In the genomic region with DNA sequence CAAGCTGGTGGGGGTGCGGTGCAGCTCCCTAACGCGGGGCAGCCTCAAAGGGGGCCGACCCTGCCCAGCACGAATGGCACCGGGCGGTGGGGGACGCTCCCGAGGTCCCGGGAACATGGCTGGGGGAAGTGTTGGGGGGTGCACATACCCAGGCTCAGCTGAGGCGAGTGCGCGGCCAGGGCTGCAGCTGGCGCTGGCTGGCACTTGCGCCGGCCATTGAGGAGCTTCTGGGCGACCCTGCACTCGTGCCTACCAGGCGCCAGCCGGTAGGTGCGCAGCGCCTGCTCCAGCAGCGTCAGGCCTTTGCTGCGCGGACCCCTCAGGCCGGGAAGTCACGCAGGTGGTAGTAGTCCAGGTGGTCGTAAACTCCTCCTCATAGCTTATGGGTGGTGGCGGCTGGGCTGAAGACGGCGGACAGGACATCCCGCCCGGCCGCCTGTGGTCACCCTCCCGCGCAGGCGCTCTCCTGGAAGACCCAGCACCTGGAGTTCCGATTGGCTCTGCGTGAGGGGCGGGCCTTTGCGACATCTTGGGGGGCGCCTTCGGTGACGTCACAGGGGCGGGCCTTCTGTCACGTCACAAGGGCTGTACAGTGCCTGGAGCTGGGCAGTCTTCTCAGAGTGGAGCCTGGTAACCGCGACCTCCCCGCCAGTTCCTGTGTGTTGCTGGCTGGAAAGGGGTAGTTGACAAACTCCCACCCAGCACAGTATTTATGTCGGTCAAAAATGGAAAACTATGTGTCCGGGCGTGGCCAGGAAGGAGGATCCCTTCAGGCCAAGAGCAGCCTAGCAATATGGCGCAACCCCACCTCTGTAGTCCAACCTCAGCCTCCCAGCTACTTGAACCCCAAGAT, we compare ENCODE assay signal across 8 cellular contexts.
DNase-seq lines count a peak whose midpoint lies in the region; ATAC-seq, FAIRE-seq and TF ChIP-seq lines count a peak whose summit lies in the region.
"Not testable (repeated sequence)": the region's sequence is repeated elsewhere in the genome, so short reads cannot be mapped to it uniquely, and the experiment has no call there.

No MANE protein-coding gene starts in this region.

- H3K79me2 ChIP-seq in H1 (ENCODE audit: control insufficient read depth in 1 of 2, insufficient read depth in 2 of 2, low read length in 2 of 2); mesendoderm (ENCODE audit: control insufficient read depth, insufficient read depth, low read length): not testable (repeated sequence)

- H4K20me1 ChIP-seq in H1 (replicated peaks in 1 of 2; ENCODE audit: control insufficient read depth in 1 of 2, insufficient read depth in 2 of 2, low read length in 2 of 2): not testable (repeated sequence)

- H4K91ac ChIP-seq in H1 (replicated peaks; ENCODE audit: insufficient read length, low read length): not testable (repeated sequence)

- CTCF ChIA-PET in CD8-positive, alpha-beta memory T cell (lab: Charles Lee): interaction anchor here (0.6 to 1.0 kb wide), 2 partner anchors 193 to 228 kb away, joined by 3 read pairs; no protein-coding TSS in a partner anchor
- CTCF ChIA-PET in H1 (lab: Charles Lee; ENCODE audit: partially characterized antibody): not testable (repeated sequence)

- not testable (repeated sequence) for H3K27me3 Mint-ChIP-seq in CD8-positive, alpha-beta memory T cell

- not testable (repeated sequence) for H2BK15ac ChIP-seq in H1 (ENCODE audit: low read length); mesendoderm (replicated peaks; ENCODE audit: low read depth)

- H3K4me2 ChIP-seq in H1 (ENCODE audit: insufficient read depth in 1 of 2, low read depth in 2 of 2, low read length in 2 of 2): peak overlapping the region; percentile 20 to 56; a peak in 3 of 4 replicates
- not testable (repeated sequence) for H3K4me2 ChIP-seq in mesendoderm (ENCODE audit: low read length)

- not testable (repeated sequence) for H3K23ac ChIP-seq in H1 (ENCODE audit: insufficient read length); mesendoderm (ENCODE audit: low read length)

- peak overlapping the region; percentile 90; the same call in 1 of the 2 replicates for H3K18ac ChIP-seq in H1 (ENCODE audit: extremely low read depth, low read length)
- H3K18ac ChIP-seq in mesendoderm (ENCODE audit: low read length): not testable (repeated sequence)

- peak overlapping the region; percentile 91 to 97 (median 92) for H3K4me3 Mint-ChIP-seq in CD8-positive, alpha-beta memory T cell

- H2BK12ac ChIP-seq in H1 (ENCODE audit: low read depth, low read length): not testable (repeated sequence)

- H3K4me3 ChIP-seq in CD8-positive, alpha-beta memory T cell (ENCODE audit: low read length): peak overlapping the region; percentile 62
- H3K4me3 ChIP-seq in H1 (ENCODE audit: extremely low read depth in 1 of 4, insufficient read depth in 2 of 4, low read depth in 3 of 4, low read length in 4 of 4) (peak overlapping the region; percentile 42 to 84 (median 55)), mesendoderm (ENCODE audit: low read length) (peak overlapping the region; percentile 53)

- not testable (repeated sequence) for H3K4me1 ChIP-seq in CD8-positive, alpha-beta memory T cell (ENCODE audit: insufficient read depth, low read length); H1 (replicated peaks in 1 of 4; ENCODE audit: control insufficient read depth in 3 of 4, insufficient read depth in 4 of 4, low read length in 3 of 4); mesendoderm (ENCODE audit: control insufficient read depth, low read depth, low read length)

- not testable (repeated sequence) for H2BK5ac ChIP-seq in H1 (ENCODE audit: low read depth, low read length); mesendoderm (ENCODE audit: low read length)

- H3K9me3 Mint-ChIP-seq in CD8-positive, alpha-beta memory T cell: not testable (repeated sequence)

- not testable (repeated sequence) for FAIRE-seq in H1 (lab: Jason Lieb, UNC)

- not testable (repeated sequence) for H3K14ac ChIP-seq in H1 (ENCODE audit: insufficient read length)

- POLR2A ChIA-PET in CD8-positive, alpha-beta memory T cell (lab: Charles Lee): interaction anchor here (0.6 to 1.0 kb wide), 3 partner anchors 75 to 1256 kb away, joined by 3 to 6 read pairs (median 4); a partner anchor contains a TSS
- POLR2A ChIA-PET in H1 (lab: Charles Lee; ENCODE audit: partially characterized antibody): not testable (repeated sequence)

- not testable (repeated sequence) for H2AK5ac ChIP-seq in H1 (ENCODE audit: low read depth, low read length); mesendoderm (ENCODE audit: low read length)

- H2BK120ac ChIP-seq in H1 (replicated peaks; ENCODE audit: low read depth, low read length); mesendoderm (ENCODE audit: low read depth, low read length): not testable (repeated sequence)

- H3K27ac ChIP-seq in CD8-positive, alpha-beta memory T cell (ENCODE audit: low read depth, low read length): peak overlapping the region; percentile 72
- H3K27ac ChIP-seq in H1 (ENCODE audit: low read depth, low read length); mesendoderm (ENCODE audit: low read depth, low read length): not testable (repeated sequence)

- H2AFZ ChIP-seq in H1 (ENCODE audit: low read length): not testable (repeated sequence)

- H4K8ac ChIP-seq in H1 (ENCODE audit: extremely low read depth, insufficient read depth, low read length): peak overlapping the region; percentile 89
- H4K8ac ChIP-seq in mesendoderm (ENCODE audit: low read depth, low read length): not testable (repeated sequence)

- not testable (repeated sequence) for TF ChIP-seq RAD21 in H1 (IDR thresholded peaks at IDR 0.05 in 1 of 2, conservative IDR thresholded peaks at IDR 0.05 in 1 of 2; ENCODE audit: low read depth in 2 of 2, low read length in 2 of 2)

- not testable (repeated sequence) for H3K23me2 ChIP-seq in H1 (ENCODE audit: low read depth, low read length)

- not testable (repeated sequence) for H4K5ac ChIP-seq in H1 (ENCODE audit: insufficient read length, low read depth, low read length); mesendoderm (ENCODE audit: low read length)

- peak in 1 of 2 experiments; percentile 62; a peak in 2 of 3 replicates for TF ChIP-seq POLR2A in H1 (IDR thresholded peaks at IDR 0.05; ENCODE audit: control extremely low read depth in 1 of 2, low read depth in 2 of 2, low read length in 2 of 2)

- H3K9me3 ChIP-seq in CD8-positive, alpha-beta memory T cell (ENCODE audit: low read length); H1 (ENCODE audit: insufficient read depth in 2 of 2, low read depth in 1 of 2, low read length in 1 of 2): not testable (repeated sequence)

- TF ChIP-seq EP300 in H1 (IDR thresholded peaks at IDR 0.05; ENCODE audit: borderline replicate concordance in 1 of 2, low read depth in 2 of 2, low read length in 2 of 2): not testable (repeated sequence)

- H3K27me3 ChIP-seq in CD8-positive, alpha-beta memory T cell (ENCODE audit: insufficient read depth, low read length, poor library complexity, severe bottlenecking); H1 (replicated peaks in 1 of 4; ENCODE audit: control insufficient read depth in 3 of 4, extremely low read depth in 1 of 4, insufficient read depth in 3 of 4, low read length in 3 of 4); mesendoderm (ENCODE audit: insufficient read depth, low read length, poor library complexity): not testable (repeated sequence)

- 46% methylated on average over 35 of the region's 53 CpGs; no CpG with 5 or more reads in 1 of the 2 experiments for WGBS in H1 (ENCODE audit: extremely low coverage in 1 of 2, insufficient coverage in 1 of 2, insufficient read length in 1 of 2, insufficient replicate concordance in 2 of 2, low coverage in 1 of 2, low lambda C conversion rate in 2 of 2, missing lambda C conversion rate in 1 of 2), 2 experiments
- WGBS in mesendoderm (ENCODE audit: extremely low coverage, insufficient coverage, low lambda C conversion rate): no CpG with 5 or more reads among the region's 53 CpGs

- peaks cover 0 to 11% (median 2%) of the 10 kb centered on the region in 3 donors for H3K36me3 Mint-ChIP-seq in CD8-positive, alpha-beta memory T cell

- ATAC-seq in GM19452 (IDR thresholded peaks at IDR 0.05; ENCODE audit: unreplicated experiment) (peak; percentile 98), HG03565 (IDR thresholded peaks at IDR 0.05; ENCODE audit: unreplicated experiment) (peak; percentile 96)

- H3K4me1 Mint-ChIP-seq in CD8-positive, alpha-beta memory T cell: peaks cover 3 to 10% (median 7%) of the 10 kb centered on the region in 3 donors

- DNase-seq in CD8-positive, alpha-beta memory T cell: peak; percentile 91 to 95 (median 93)
- peak; percentile 70 for DNase-seq in NK-92 treated with Interleukin-12 subunit alpha and Interleukin-12 subunit beta, amount 100 ng/mL, for 24 hours (lab: John Stamatoyannopoulos, UW)
- DNase-seq in activated CD8-positive, alpha-beta memory T cell treated with anti-CD3 and anti-CD28 coated beads, Interleukin-2, amount 50 U/mL, for 24 hours (ENCODE audit: extremely low read depth): peak; percentile 71
- peak; percentile 21 to 84 for DNase-seq in H1 (ENCODE audit: low read depth in 1 of 2, low spot score in 2 of 2)
- DNase-seq in mesendoderm: peak; percentile 73
- peak; percentile 73 for DNase-seq in stimulated activated CD8-positive, alpha-beta memory T cell treated with anti-CD3 and anti-CD28 coated beads, Interleukin-12 subunit alpha, Interleukin-12 subunit beta, amount 100 ng/mL, for 1 hour (ENCODE audit: low read depth)

- not testable (repeated sequence) for H3K36me3 ChIP-seq in CD8-positive, alpha-beta memory T cell (ENCODE audit: insufficient read depth, low read length); H1 (ENCODE audit: control insufficient read depth in 2 of 4, insufficient read depth in 4 of 4, low read length in 3 of 4); mesendoderm (ENCODE audit: control insufficient read depth, insufficient read depth, low read length)

- not testable (repeated sequence) for TF ChIP-seq CTCF in H1 (IDR thresholded peaks at IDR 0.05; ENCODE audit: control extremely low read depth in 1 of 3, insufficient read depth in 1 of 3, low read depth in 1 of 3, low read length in 3 of 3)

- peak overlapping the region; percentile 92 to 98 (median 96) for H3K27ac Mint-ChIP-seq in CD8-positive, alpha-beta memory T cell

- H3K4ac ChIP-seq in H1 (replicated peaks; ENCODE audit: insufficient read length, low read depth, low read length); mesendoderm (ENCODE audit: low read depth, low read length): not testable (repeated sequence)

- not testable (repeated sequence) for H3K56ac ChIP-seq in H1 (replicated peaks; ENCODE audit: insufficient read length, low read depth, low read length)
- H3K56ac ChIP-seq in mesendoderm (ENCODE audit: low read length): peak overlapping the region; percentile 83

- H3K9ac ChIP-seq in H1 (replicated peaks in 1 of 4; ENCODE audit: extremely low read depth in 1 of 4, low read depth in 3 of 4, low read length in 3 of 4): peak overlapping the region; percentile 41 to 73 (median 62); a peak in 6 of 7 replicates
- H3K9ac ChIP-seq in mesendoderm (ENCODE audit: low read length): peak overlapping the region; percentile 72

- not testable (repeated sequence) for H2BK20ac ChIP-seq in H1 (ENCODE audit: low read length)

- not testable (repeated sequence) for H3K79me1 ChIP-seq in H1 (ENCODE audit: low read depth, low read length); mesendoderm (ENCODE audit: low read length)
